ENCODE assay signal across 16 cellular contexts in genomic region chr11:20311444-20311843, GRCh38. TPM values are rescaled to one million over a fixed set of nuclear protein-coding genes. Genes with fewer than 3 reads are reported as not detected.
A peak's percentile ranks its signal among the peaks of the same experiment; 100 is the strongest.
DNase-seq lines count a peak whose midpoint lies in the region; ATAC-seq and TF ChIP-seq lines count a peak whose summit lies in the region.
"Had no signal": no experiment of that assay in that cellular context is flagged by ENCODE, and none has a peak within 500 bp of the region (broad histone marks: within the 10 kb centered on the region; RNA-seq: fewer than 3 reads in every experiment).

No MANE protein-coding gene starts in this region.

- H4K20me1 ChIP-seq in GM23338 (replicated peaks; ENCODE audit: insufficient read depth) = no peaks in the 10 kb centered on the region
- H4K20me1 ChIP-seq in Karpas-422 (ENCODE audit: insufficient read depth, low read depth, low read length) = no peaks in the 10 kb centered on the region

- H2AFZ ChIP-seq in GM23338 (peak overlapping the region; percentile 63; the same call in 1 of the 2 replicates), Karpas-422 (ENCODE audit: low read length) (no peak overlapping the region; the same call in 1 of the 2 replicates)
- H2AFZ ChIP-seq: GM23248 had no signal

- H2BK5ac ChIP-seq in mesendoderm (ENCODE audit: low read length) = no peak overlapping the region

- no peaks in the 10 kb centered on the region for H3K36me3 ChIP-seq in GM23338 (ENCODE audit: insufficient read depth)
- no peaks in the 10 kb centered on the region for H3K36me3 ChIP-seq in Karpas-422 (ENCODE audit: insufficient read depth, low read length)
- no peaks in the 10 kb centered on the region for H3K36me3 ChIP-seq in endodermal cell (ENCODE audit: control insufficient read depth, insufficient read depth, low read length)
- no peaks in the 10 kb centered on the region for H3K36me3 ChIP-seq in mesendoderm (ENCODE audit: control insufficient read depth, insufficient read depth, low read length)
- H3K36me3 ChIP-seq: BE2C had no signal

- no peak overlapping the region for H2AK5ac ChIP-seq in mesendoderm (ENCODE audit: low read length)

- H3K79me2 ChIP-seq in GM23338 (replicated peaks; ENCODE audit: insufficient read depth) (no peaks in the 10 kb centered on the region), Karpas-422 (ENCODE audit: low read length) (no peaks in the 10 kb centered on the region), mesendoderm (ENCODE audit: control insufficient read depth, insufficient read depth, low read length) (no peaks in the 10 kb centered on the region)

- no peak overlapping the region for H2BK120ac ChIP-seq in mesendoderm (ENCODE audit: low read depth, low read length)

- H3K79me1 ChIP-seq in mesendoderm (ENCODE audit: low read length) = no peaks in the 10 kb centered on the region

- no peak overlapping the region for H2BK15ac ChIP-seq in mesendoderm (replicated peaks; ENCODE audit: low read depth)

- intact Hi-C loops in cardiac septum (cut with DNase I) = no loop called here

- no peak overlapping the region for H3K23ac ChIP-seq in mesendoderm (ENCODE audit: low read length)

- H3K27me3 ChIP-seq in GM23338 (ENCODE audit: insufficient read depth) (no peaks in the 10 kb centered on the region), Karpas-422 (ENCODE audit: low read length) (no peaks in the 10 kb centered on the region), endodermal cell (ENCODE audit: control insufficient read depth, insufficient read depth, low read length, poor library complexity, severe bottlenecking) (no peaks in the 10 kb centered on the region), mesendoderm (ENCODE audit: insufficient read depth, low read length, poor library complexity) (no peaks in the 10 kb centered on the region)
- H3K27me3 ChIP-seq: BE2C had no signal

- no peak overlapping the region for H3K27ac ChIP-seq in GM23338 (ENCODE audit: low read depth)
- peak overlapping the region; percentile 38; the same call in 1 of the 2 replicates for H3K27ac ChIP-seq in Karpas-422 (ENCODE audit: low read length)
- no peak overlapping the region for H3K27ac ChIP-seq in endodermal cell (ENCODE audit: low read depth, low read length)
- no peak overlapping the region for H3K27ac ChIP-seq in mesendoderm (ENCODE audit: low read depth, low read length)
- H3K27ac ChIP-seq: GM23248, HL-60 had no signal

- no peaks in the 10 kb centered on the region for H3F3A ChIP-seq in GM23338 (replicated peaks; ENCODE audit: low read depth)

- H3K27me3 Mint-ChIP-seq in GM23338 (ENCODE audit: insufficient read depth, low read depth, poor library complexity) = peaks cover 3% of the 10 kb centered on the region
- peaks cover 2% of the 10 kb centered on the region for H3K27me3 Mint-ChIP-seq in endodermal cell (ENCODE audit: insufficient read depth)

- no peaks in the 10 kb centered on the region for H3K9me2 ChIP-seq in GM23338 (ENCODE audit: insufficient read depth)
- no peaks in the 10 kb centered on the region for H3K9me2 ChIP-seq in Karpas-422 (replicated peaks; ENCODE audit: insufficient read depth, low read length)

- no peak overlapping the region for H4K5ac ChIP-seq in mesendoderm (ENCODE audit: low read length)

- TF ChIP-seq CTCF in GM23338 (conservative IDR thresholded peaks at IDR 0.05; ENCODE audit: low read depth in 2 of 2) (no peak), endodermal cell (conservative IDR thresholded peaks at IDR 0.05) (no peak)

- 85 to 89% methylated on average over 3 to 5 of the region's 5 CpGs for WGBS in endodermal cell (ENCODE audit: insufficient coverage in 1 of 2, insufficient read length in 1 of 2), 2 experiments
- WGBS in mesendoderm (ENCODE audit: extremely low coverage, insufficient coverage, low lambda C conversion rate) = no CpG with 5 or more reads among the region's 5 CpGs

- H3K9me3 ChIP-seq in Karpas-422 (ENCODE audit: low read length) (no peaks in the 10 kb centered on the region), endodermal cell (ENCODE audit: control insufficient read depth, low read length) (no peaks in the 10 kb centered on the region)
- H3K9me3 ChIP-seq: BE2C had no signal

- H3K4me2 ChIP-seq in GM23338 (no peak overlapping the region), Karpas-422 (ENCODE audit: low read depth, low read length, poor library complexity, severe bottlenecking) (peak overlapping the region; percentile 54), mesendoderm (ENCODE audit: low read length) (no peak overlapping the region)

- H3K4me3 Mint-ChIP-seq in GM23338 (no peak overlapping the region), endodermal cell (no peak overlapping the region)
- H3K4me3 Mint-ChIP-seq: CD4-positive, CD25-positive, alpha-beta regulatory T cell; CD8-positive, alpha-beta memory T cell had no signal

- H3K4me3 ChIP-seq in GM23338 (no peak overlapping the region), Karpas-422 (ENCODE audit: low read length) (0 out of 2 replicates have a peak overlapping the region, but pooled peaks have one; percentile 6), endodermal cell (ENCODE audit: low read length) (no peak overlapping the region), mesendoderm (ENCODE audit: low read length) (no peak overlapping the region)
- H3K4me3 ChIP-seq: GM23248 had no signal

- no peak overlapping the region for H3K4ac ChIP-seq in mesendoderm (ENCODE audit: low read depth, low read length)

- H3K27ac Mint-ChIP-seq in GM23338 (peak overlapping the region; percentile 21; the same call in 1 of the 2 replicates), endodermal cell (peak overlapping the region; percentile 13)
- H3K27ac Mint-ChIP-seq: CD4-positive, CD25-positive, alpha-beta regulatory T cell; CD8-positive, alpha-beta memory T cell had no signal

- H3K4me1 ChIP-seq in GM23338 (ENCODE audit: insufficient read depth) (no peaks in the 10 kb centered on the region), Karpas-422 (ENCODE audit: low read length) (peaks cover 50% of the 10 kb centered on the region), endodermal cell (ENCODE audit: control insufficient read depth, insufficient read depth, low read length) (peaks cover 12% of the 10 kb centered on the region), mesendoderm (ENCODE audit: control insufficient read depth, low read depth, low read length) (no peaks in the 10 kb centered on the region)
- H3K4me1 ChIP-seq: BE2C had no signal

- peak; percentile 32 for DNase-seq in GM23338 (ENCODE audit: low spot score)
- no peak for DNase-seq in Karpas-422
- DNase-seq in endodermal cell = peak; percentile 58
- DNase-seq in mesendoderm = peak; percentile 57
- no peak for DNase-seq in medulla oblongata (ENCODE audit: extremely low spot score)
- no peak for DNase-seq in NCI-H128 (lab: John Stamatoyannopoulos, UW; ENCODE audit: unreplicated experiment)
- DNase-seq in cardiac septum (ENCODE audit: low spot score) = no peak
- DNase-seq: ACHN; BE2C; CD4-positive, CD25-positive, alpha-beta regulatory T cell; CD8-positive, alpha-beta memory T cell; COR-L47; DMS 273 treated with DMSO at 0.1 percent for 48 hours; GM23248; HCEC 1CT had no signal

- no peaks in the 10 kb centered on the region for H3K36me3 Mint-ChIP-seq in GM23338 (ENCODE audit: low read depth)
- H3K36me3 Mint-ChIP-seq in endodermal cell (ENCODE audit: low read depth) = no peaks in the 10 kb centered on the region
- H3K36me3 Mint-ChIP-seq: CD4-positive, CD25-positive, alpha-beta regulatory T cell had no signal

- peak; percentile 53; the same call in 2 of the 3 replicates for ATAC-seq in GM23338

- no peak overlapping the region for H4K8ac ChIP-seq in mesendoderm (ENCODE audit: low read depth, low read length)

- H3K9ac ChIP-seq in Karpas-422 (ENCODE audit: low read length) (no peak overlapping the region), endodermal cell (ENCODE audit: extremely low read depth, low read length, poor library complexity, severe bottlenecking) (no peak overlapping the region), mesendoderm (ENCODE audit: low read length) (no peak overlapping the region)
- H3K9ac ChIP-seq: GM23248 had no signal

- no peak overlapping the region for H3K18ac ChIP-seq in mesendoderm (ENCODE audit: low read length)

- H3K4me1 Mint-ChIP-seq in GM23338 (peaks cover 6% of the 10 kb centered on the region; the same call in 2 of the 3 replicates), endodermal cell (peaks cover 35% of the 10 kb centered on the region)
- H3K4me1 Mint-ChIP-seq: CD4-positive, CD25-positive, alpha-beta regulatory T cell; CD8-positive, alpha-beta memory T cell had no signal

- no peak overlapping the region for H3K56ac ChIP-seq in mesendoderm (ENCODE audit: low read length)

- H3K9me3 Mint-ChIP-seq in GM23338 (no peaks in the 10 kb centered on the region), endodermal cell (no peaks in the 10 kb centered on the region)
- H3K9me3 Mint-ChIP-seq: CD4-positive, CD25-positive, alpha-beta regulatory T cell; CD8-positive, alpha-beta memory T cell had no signal

TF ChIP-seq in GM23338, 12 proteins besides CTCF, POLR2A, EP300 and RAD21 (continues in another document):
- TF ChIP-seq POLR2AphosphoS5 (IDR thresholded peaks at IDR 0.05; ENCODE audit: low read depth) = no peak

RNA-seq across cellular contexts. Expression of gene HTATIP2, which starts 52.1 kb away (rescaled TPM):
- 45.0 and 45.2 TPM in 2 replicates for total RNA-seq in GM23338 (2014; rRNA removed; shearing (Covaris generic))
- 50.0 and 57.5 TPM in 2 replicates for polyA plus RNA-seq in GM23338 (2016; fragmentation: Nextera tagmentation; extraction: Ambion mirVana)
- total RNA-seq in Karpas-422 (2014; rRNA removed; shearing (Covaris generic); ENCODE audit: low replicate concordance) = 58.0 and 78.3 TPM in 2 replicates
- total RNA-seq in endodermal cell (10 to 100 TPM; 52.5 to 66.6 TPM), cardiac septum (20.1 TPM)
- polyA plus RNA-seq in endodermal cell (2013, experiment 1 of 2) = 10.2 TPM
- 9.6 TPM for polyA plus RNA-seq in endodermal cell (2013, experiment 2 of 2)
- 39.4 TPM for polyA plus RNA-seq in mesendoderm (2013, experiment 1 of 2)
- 38.3 TPM for polyA plus RNA-seq in mesendoderm (2013, experiment 2 of 2)

Comparison
In these comparisons a context has a peak if more than half of its experiments do, and no peak if none do; other contexts are left out.
1. DNase-seq: peak in GM23338 (single experiment), endodermal cell (single experiment) and mesendoderm (single experiment); none in Karpas-422 (single experiment), medulla oblongata (single experiment), NCI-H128 (single experiment) and cardiac septum (single experiment).